In genomic region chr22:48749555-48750227, GRCh38 we compare ENCODE assay signal across 14 cellular contexts.
DNase-seq lines count a peak whose midpoint lies in the region; ATAC-seq and TF ChIP-seq lines count a peak whose summit lies in the region.
"Had no signal": no experiment of that assay in that cellular context is flagged by ENCODE, and none has a peak within 500 bp of the region (broad histone marks: within the 10 kb centered on the region; RNA-seq: fewer than 3 reads in every experiment).

No MANE protein-coding gene starts in this region.

- H3K9me3 ChIP-seq in right atrium auricular region (no peaks in the 10 kb centered on the region), heart left ventricle (no peaks in the 10 kb centered on the region), mucosa of descending colon (no peaks in the 10 kb centered on the region)

- TF ChIP-seq POLR2A in heart left ventricle (IDR thresholded peaks at IDR 0.05): no peak

- H3K27me3 ChIP-seq in right atrium auricular region: no peaks in the 10 kb centered on the region
- H3K27me3 ChIP-seq in heart left ventricle: no peaks in the 10 kb centered on the region

- DNase-seq in right atrium auricular region (ENCODE audit: low spot score): peak; percentile 49
- no peak for DNase-seq in heart left ventricle
- peak; percentile 39 for DNase-seq in ecto neural progenitor cell (ENCODE audit: low spot score)
- DNase-seq in mucosa of descending colon: peak in 2 of 3 donors; percentile 12 to 40
- DNase-seq in NCI-H510A (lab: John Stamatoyannopoulos, UW): no peak
- DNase-seq in NCI-H748 (lab: John Stamatoyannopoulos, UW; ENCODE audit: unreplicated experiment): no peak
- DNase-seq: DMS79 treated with DMSO at 0.1 percent for 48 hours, GM23248, KBM-7, NCI-H1048, NCI-H1694 treated with DMSO at 0.1 percent for 48 hours, NCI-H774, PC-9 had no signal

- no peak overlapping the region for H3K27ac ChIP-seq in right atrium auricular region
- H3K27ac ChIP-seq in heart left ventricle: no peak overlapping the region
- H3K27ac ChIP-seq: GM23248, PC-9 had no signal

- no peaks in the 10 kb centered on the region for H3K4me1 ChIP-seq in right atrium auricular region
- H3K4me1 ChIP-seq in heart left ventricle: no peaks in the 10 kb centered on the region
- no peaks in the 10 kb centered on the region for H3K4me1 ChIP-seq in mucosa of descending colon (ENCODE audit: low read depth)

- no peak overlapping the region for H3K4me3 ChIP-seq in right atrium auricular region
- H3K4me3 ChIP-seq in heart left ventricle: no peak overlapping the region
- no peak overlapping the region for H3K4me3 ChIP-seq in mucosa of descending colon
- H3K4me3 ChIP-seq: GM23248, PC-9 had no signal

- H3K36me3 ChIP-seq in right atrium auricular region (no peaks in the 10 kb centered on the region), heart left ventricle (no peaks in the 10 kb centered on the region), mucosa of descending colon (ENCODE audit: low read depth) (no peaks in the 10 kb centered on the region)

- no peak for ATAC-seq in heart left ventricle
- ATAC-seq in mucosa of descending colon: no peak
- no peak for ATAC-seq in HG02642 (IDR thresholded peaks at IDR 0.05; ENCODE audit: poor library complexity, unreplicated experiment)

- WGBS in heart left ventricle, 4 donors: 80 to 81% (median 80%) methylated on average over 36 to 37 of the region's 37 CpGs

- TF ChIP-seq CTCF in right atrium auricular region (IDR thresholded peaks at IDR 0.05) (no peak), heart left ventricle (IDR thresholded peaks at IDR 0.05) (no peak), mucosa of descending colon (IDR thresholded peaks at IDR 0.05) (no peak)

- intact Hi-C loops in heart left ventricle (cut with DNase I): no loop called here
- intact Hi-C loops in mucosa of descending colon (cut with DNase I, micrococcal nuclease): no loop called here

Comparison
In these comparisons a context has a peak if more than half of its experiments do, and no peak if none do; other contexts are left out.
1. DNase-seq: peak in right atrium auricular region (single experiment), ecto neural progenitor cell (single experiment) and mucosa of descending colon (2 of 3); none in heart left ventricle (0 of 5), NCI-H510A (single experiment) and NCI-H748 (single experiment).